ENCODE assay signal across 8 cellular contexts in genomic region chr11:131748146-131749050, GRCh38.
DNase-seq lines count a peak whose midpoint lies in the region; ATAC-seq and TF ChIP-seq lines count a peak whose summit lies in the region.

No MANE protein-coding gene starts in this region.

- CTCF ChIA-PET in PC-3 (lab: Charles Lee), result interaction anchor here (0.6 to 0.7 kb wide), 3 partner anchors 378 to 1459 kb away, joined by 4 to 5 read pairs (median 5); no protein-coding TSS in a partner anchor

- DNase-seq in COLO829 (ENCODE audit: low spot score), result peak; percentile 62
- peak; percentile 26 for DNase-seq in HK-2 (ENCODE audit: unreplicated experiment)
- DNase-seq in PC-3, result peak; percentile 69
- DNase-seq in cerebellar cortex (ENCODE audit: low spot score), result peak; percentile 92
- peak in 1 of 2 donors; percentile 41 for DNase-seq in left lung
- DNase-seq in stimulated activated CD8-positive, alpha-beta memory T cell treated with anti-CD3 and anti-CD28 coated beads, Interleukin-7, amount 100 ng/mL, for 24 hours (ENCODE audit: low read depth), result peak; percentile 8

- no peaks in the 10 kb centered on the region for H3K79me2 ChIP-seq in PC-3 (ENCODE audit: low read length)

- H3K27ac ChIP-seq in PC-3 (ENCODE audit: low read length) (no peak overlapping the region), left lung (no peak overlapping the region)

- H2AFZ ChIP-seq in PC-3 (ENCODE audit: low read length), result no peak overlapping the region

- no peaks in the 10 kb centered on the region for H3K9me3 ChIP-seq in PC-3 (ENCODE audit: low read length)
- H3K9me3 ChIP-seq in left lung, result no peaks in the 10 kb centered on the region

- TF ChIP-seq CTCF in PC-3 (conservative IDR thresholded peaks at IDR 0.05; ENCODE audit: low read depth, low read length), result peak; percentile 88
- TF ChIP-seq CTCF in left lung (IDR thresholded peaks at IDR 0.05), result peak; percentile 57 to 74

- POLR2A ChIA-PET in PC-3 (lab: Charles Lee; ENCODE audit: unreplicated experiment), result no interaction called here

- H4K20me1 ChIP-seq in PC-3 (ENCODE audit: low read length), result no peaks in the 10 kb centered on the region

- no peak overlapping the region for H3K9ac ChIP-seq in PC-3 (ENCODE audit: low read length)

- intact Hi-C loops in PC-3 (cut with micrococcal nuclease) (no loop called here), left lung (cut with DNase I) (no loop called here)

- H3K27me3 ChIP-seq in PC-3 (ENCODE audit: low read length) (0 out of 2 replicates have a peak, but pooled peaks cover 3% of the 10 kb centered on the region), left lung (no peaks in the 10 kb centered on the region)

- H3K9me2 ChIP-seq in PC-3 (replicated peaks; ENCODE audit: low read length), result no peaks in the 10 kb centered on the region

- BruUV-seq in PC-3 (replicated peaks; lab: Mats Ljungman, UMichigan), result no TSS peak

- H3F3A ChIP-seq in PC-3 (ENCODE audit: low read length, unreplicated experiment), result no peaks in the 10 kb centered on the region

- no peaks in the 10 kb centered on the region for H3K36me3 ChIP-seq in PC-3 (ENCODE audit: low read depth, low read length)
- no peaks in the 10 kb centered on the region for H3K36me3 ChIP-seq in left lung

- ATAC-seq in GM19035 (IDR thresholded peaks at IDR 0.05; ENCODE audit: unreplicated experiment) (peak; percentile 68), PC-3 (peak; percentile 76), left lung (peak; percentile 95), HG03457 (IDR thresholded peaks at IDR 0.05; ENCODE audit: unreplicated experiment) (no peak)

- H3K4me2 ChIP-seq in PC-3 (ENCODE audit: low read length), result no peak overlapping the region

- H3K4me1 ChIP-seq in PC-3 (ENCODE audit: insufficient read depth, low read length), result no peaks in the 10 kb centered on the region
- no peaks in the 10 kb centered on the region for H3K4me1 ChIP-seq in left lung

- H3K4me3 ChIP-seq in PC-3 (ENCODE audit: low read length) (no peak overlapping the region), left lung (no peak overlapping the region)
